In the genomic region with DNA sequence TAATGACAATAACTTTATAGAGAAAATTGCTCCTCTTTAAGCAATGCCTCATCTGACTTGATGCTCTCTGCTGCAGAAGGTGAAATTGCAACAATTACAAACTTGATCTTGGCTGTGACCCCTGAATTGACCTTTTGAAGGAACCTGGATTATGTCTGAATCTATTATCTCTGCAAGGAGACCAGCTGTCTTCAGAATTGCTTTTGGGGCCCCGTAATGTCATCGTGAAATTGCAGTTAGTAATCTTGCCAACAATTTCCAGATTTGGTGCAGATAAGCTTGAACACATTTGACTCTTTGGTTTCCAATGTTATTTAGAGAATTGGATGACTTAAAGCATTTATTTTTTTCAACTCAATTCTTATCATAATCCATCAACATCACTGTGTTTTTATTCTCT, we compare ENCODE assay signal across 19 cellular contexts.
DNase-seq lines count a peak whose midpoint lies in the region; ATAC-seq and TF ChIP-seq lines count a peak whose summit lies in the region.
"Had no signal": no experiment of that assay in that cellular context is flagged by ENCODE, and none has a peak within 500 bp of the region (broad histone marks: within the 10 kb centered on the region; RNA-seq: fewer than 3 reads in every experiment).

No MANE protein-coding gene starts in this region.

- H3K36me3 ChIP-seq in uterus: no peaks in the 10 kb centered on the region
- H3K36me3 ChIP-seq: BLaER1 treated with 17β-estradiol and CSF1 and Interleukin-3, amounts not matched to agents 10 nM and 100 nM had no signal

- no peak for TF ChIP-seq POLR2A in uterus (IDR thresholded peaks at IDR 0.05)

- intact Hi-C loops in uterus (cut with DNase I; ENCODE audit: low total_unique reads): no loop called here

- H3K4me1 ChIP-seq in uterus: no peaks in the 10 kb centered on the region
- H3K4me1 ChIP-seq: A549 had no signal

- H3K9me3 ChIP-seq in uterus: no peaks in the 10 kb centered on the region
- H3K9me3 ChIP-seq: A549; BLaER1 treated with 17β-estradiol and CSF1 and Interleukin-3, amounts not matched to agents 10 nM and 100 nM; Caco-2 had no signal

- ATAC-seq in SK-N-SH treated with all-trans-retinoic acid at 6 μM for 48 hours: no peak
- ATAC-seq: A549; CD8-positive, alpha-beta T cell; GM12878 had no signal

- TF ChIP-seq CTCF in uterus (IDR thresholded peaks at IDR 0.05): no peak

- H3K4me3 ChIP-seq in uterus: no peak overlapping the region
- H3K4me3 ChIP-seq: A549; BLaER1 treated with 17β-estradiol and CSF1 and Interleukin-3, amounts not matched to agents 10 nM and 100 nM; GM12878 had no signal

- H3K27me3 ChIP-seq in uterus: no peaks in the 10 kb centered on the region
- H3K27me3 ChIP-seq: BLaER1 treated with 17β-estradiol and CSF1 and Interleukin-3, amounts not matched to agents 10 nM and 100 nM had no signal

- peak; percentile 3 for DNase-seq in NCI-H82 (lab: John Stamatoyannopoulos, UW)
- DNase-seq in NCI-H82 treated with DMSO at 0.1 percent for 48 hours (lab: John Stamatoyannopoulos, UW; ENCODE audit: unreplicated experiment): no peak
- peak; percentile 90 for DNase-seq in SK-N-DZ (ENCODE audit: low spot score)
- no peak for DNase-seq in uterus
- no peak for DNase-seq in activated CD4-positive, alpha-beta T cell treated with anti-CD3 and anti-CD28 coated beads, Interleukin-2, amount 50 U/mL, for 4 hours
- DNase-seq: AML-193; Caco-2; Calu3; CD4-positive, alpha-beta T cell; CD8-positive, alpha-beta T cell; DMS79; EL; GDM1 had no signal

- no peak overlapping the region for H3K27ac ChIP-seq in uterus
- H3K27ac ChIP-seq: 22Rv1; A549; BLaER1 treated with 17β-estradiol and CSF1 and Interleukin-3, amounts not matched to agents 10 nM and 100 nM; C4-2B had no signal

TF ChIP-seq in SK-N-SH treated with all-trans-retinoic acid at 6 μM for 48 hours, 23 proteins besides CTCF, POLR2A, EP300 and RAD21:
- TF ChIP-seq ISL1 (CRISPR knock-in tag; IDR thresholded peaks at IDR 0.05) (peak; percentile 78), ZFP30 (CRISPR knock-in tag; IDR thresholded peaks at IDR 0.05) (no peak)

Comparison
In these comparisons a context has a peak if more than half of its experiments do, and no peak if none do; other contexts are left out.
1. DNase-seq: peak in NCI-H82 (single experiment) and SK-N-DZ (single experiment); none in NCI-H82 treated with DMSO at 0.1 percent for 48 hours (single experiment), uterus (0 of 2) and activated CD4-positive, alpha-beta T cell treated with anti-CD3 and anti-CD28 coated beads, Interleukin-2, amount 50 U/mL, for 4 hours (0 of 2).